ENCODE assay signal across 28 cellular contexts in genomic region chr7:157017149-157017548, GRCh38. TPM values are rescaled to one million over a fixed set of nuclear protein-coding genes. Genes with fewer than 3 reads are reported as not detected.
DNase-seq lines count a peak whose midpoint lies in the region; ATAC-seq and TF ChIP-seq lines count a peak whose summit lies in the region.
"Had no signal": no experiment of that assay in that cellular context is flagged by ENCODE, and none has a peak within 500 bp of the region (broad histone marks: within the 10 kb centered on the region; RNA-seq: fewer than 3 reads in every experiment).

No MANE protein-coding gene starts in this region.

- peaks cover 99% of the 10 kb centered on the region for H3K27me3 Mint-ChIP-seq in H9 (ENCODE audit: low read depth)
- H3K27me3 Mint-ChIP-seq in activated T-helper 17 cell treated with anti-CD3 and anti-CD28 coated beads, Interleukin-2, amount 50 U/mL, for 72 hours = peaks cover 54% of the 10 kb centered on the region
- H3K27me3 Mint-ChIP-seq in neural progenitor cell (ENCODE audit: insufficient read depth, low read depth) = peaks cover 81% of the 10 kb centered on the region

- no peak overlapping the region for H2BK12ac ChIP-seq in H9 (ENCODE audit: insufficient read length, low read depth, low read length)

- no CpG with 5 or more reads among the region's 11 CpGs for WGBS in H9 (ENCODE audit: extremely low coverage, insufficient read length, low lambda C conversion rate)

- H3K18ac ChIP-seq in H9 (ENCODE audit: insufficient read length, low read depth, low read length) = no peak overlapping the region

- no peak overlapping the region for H3K27ac ChIP-seq in H9 (ENCODE audit: insufficient read length, low read depth, low read length)
- no peak overlapping the region for H3K27ac ChIP-seq in neural progenitor cell
- H3K27ac ChIP-seq: ascending aorta; BLaER1 treated with 17β-estradiol and CSF1 and Interleukin-3, amounts not matched to agents 10 nM and 100 nM; Peyer's patch; SJSA1; uterus had no signal

- H3K9me3 ChIP-seq in ES-I3 (ENCODE audit: control insufficient read depth, insufficient read depth, low read length) (no peaks in the 10 kb centered on the region), H9 (ENCODE audit: control insufficient read depth, low read depth, low read length) (no peaks in the 10 kb centered on the region), neural progenitor cell (ENCODE audit: low read depth) (no peaks in the 10 kb centered on the region)
- H3K9me3 ChIP-seq: ascending aorta, Caco-2, SJSA1, uterus had no signal

- no peak overlapping the region for H2BK20ac ChIP-seq in H9 (ENCODE audit: low read depth, low read length, poor library complexity, severe bottlenecking)

- no peak overlapping the region for H2BK15ac ChIP-seq in H9 (ENCODE audit: low read depth, low read length)

- H3K27me3 ChIP-seq in H9 (ENCODE audit: insufficient read depth, low read length) (peaks cover 94% of the 10 kb centered on the region), neural progenitor cell (peaks cover 100% of the 10 kb centered on the region)

- no peak overlapping the region for H3K4me3 ChIP-seq in neural progenitor cell
- H3K4me3 ChIP-seq: ascending aorta; BLaER1 treated with 17β-estradiol and CSF1 and Interleukin-3, amounts not matched to agents 10 nM and 100 nM; SJSA1; uterus had no signal

- H3K23ac ChIP-seq in H9 (ENCODE audit: insufficient read length, low read depth, low read length) = no peak overlapping the region

- peak; percentile 46 for DNase-seq in H9
- peak; percentile 35 for DNase-seq in neural progenitor cell (ENCODE audit: low spot score)
- DNase-seq in RKO (ENCODE audit: low spot score) = no peak
- no peak for DNase-seq in HuH-7.5 (ENCODE audit: low spot score)
- DNase-seq: activated naive CD4-positive, alpha-beta T cell treated with anti-CD3 and anti-CD28 coated beads, Interleukin-2, amount 50 U/mL, for 16 hours; caudate nucleus; Karpas-422; mesenchymal stem cell; MV-4-11; nucleus accumbens; small intestine; T-helper 17 cell; uterus had no signal

- no peak for TF ChIP-seq CTCF in H9 (conservative IDR thresholded peaks at IDR 0.05)
- no peak for TF ChIP-seq CTCF in neural progenitor cell (IDR thresholded peaks at IDR 0.05)

- H3K36me3 ChIP-seq in ES-I3 (ENCODE audit: insufficient read depth, low read length) (no peaks in the 10 kb centered on the region), neural progenitor cell (no peaks in the 10 kb centered on the region)
- H3K36me3 ChIP-seq: ascending aorta; BLaER1 treated with 17β-estradiol and CSF1 and Interleukin-3, amounts not matched to agents 10 nM and 100 nM; Peyer's patch; SJSA1; uterus had no signal

- no peaks in the 10 kb centered on the region for H3K79me2 ChIP-seq in H9 (ENCODE audit: insufficient read depth, low read length)
- H3K79me2 ChIP-seq in neural progenitor cell (ENCODE audit: low read depth) = no peaks in the 10 kb centered on the region

- H3K23me2 ChIP-seq in H9 (ENCODE audit: insufficient read length, low read depth, low read length, poor library complexity, severe bottlenecking) = no peaks in the 10 kb centered on the region

- no peaks in the 10 kb centered on the region for H4K20me1 ChIP-seq in H9 (ENCODE audit: control insufficient read depth, insufficient read depth, insufficient read length)
- peaks cover 98% of the 10 kb centered on the region for H4K20me1 ChIP-seq in neural progenitor cell (ENCODE audit: low read depth)

- H3K36me3 Mint-ChIP-seq in H9 (ENCODE audit: insufficient read depth in 1 of 3, low read depth in 3 of 3) = no peaks in the 10 kb centered on the region
- H3K36me3 Mint-ChIP-seq in activated T-helper 17 cell treated with anti-CD3 and anti-CD28 coated beads, Interleukin-2, amount 50 U/mL, for 72 hours (ENCODE audit: low read depth) = peaks cover 10% of the 10 kb centered on the region
- no peaks in the 10 kb centered on the region for H3K36me3 Mint-ChIP-seq in neural progenitor cell
- H3K36me3 Mint-ChIP-seq: stimulated activated effector memory CD8-positive, alpha-beta T cell treated with anti-CD3 and anti-CD28 coated beads, Interleukin-12 subunit alpha, Interleukin-12 subunit beta, amount 100 ng/mL, for 72 hours had no signal

- ATAC-seq in activated T-helper 17 cell treated with anti-CD3 and anti-CD28 coated beads, Interleukin-2, amount 50 U/mL, for 72 hours (replicated peaks) = no peak
- ATAC-seq in GM21360 (IDR thresholded peaks at IDR 0.05; ENCODE audit: unreplicated experiment) = no peak

- H3K4me1 ChIP-seq in ES-I3 (ENCODE audit: insufficient read depth, low read length) (peaks cover 30% of the 10 kb centered on the region), H9 (ENCODE audit: insufficient read depth, low read length) (peaks cover 7% of the 10 kb centered on the region; the same call in 1 of the 2 replicates), neural progenitor cell (peaks cover 20% of the 10 kb centered on the region)
- H3K4me1 ChIP-seq: SJSA1 had no signal

- H2BK120ac ChIP-seq in H9 (ENCODE audit: low read depth, low read length, poor library complexity, severe bottlenecking) = no peak overlapping the region

- no peak overlapping the region; the same call in 1 of the 2 replicates for H3K14ac ChIP-seq in H9 (ENCODE audit: insufficient read depth, low read length)

- H3K4me2 ChIP-seq in H9 (ENCODE audit: insufficient read depth, insufficient read length, low read length) = peak overlapping the region; percentile 7
- H3K4me2 ChIP-seq in neural progenitor cell = peak overlapping the region; percentile 33

- no peak overlapping the region for H3K56ac ChIP-seq in H9 (ENCODE audit: insufficient read length, low read depth, low read length)

- H3K27ac Mint-ChIP-seq in H9 (peak overlapping the region in 1 of 3 experiments; percentile 70; a peak in 1 of 7 replicates), neural progenitor cell (no peak overlapping the region)
- H3K27ac Mint-ChIP-seq in activated T-helper 17 cell treated with anti-CD3 and anti-CD28 coated beads, Interleukin-2, amount 50 U/mL, for 72 hours = no peak overlapping the region
- H3K27ac Mint-ChIP-seq: activated CD4-positive, alpha-beta T cell treated with anti-CD3 and anti-CD28 coated beads for 36 hours; dendritic cell treated with granulocyte-macrophage colony-stimulating factor and Interleukin-4, amounts not matched to agents 40 ng/mL and 50 ng/mL, for 4 days; stimulated activated effector memory CD8-positive, alpha-beta T cell treated with anti-CD3 and anti-CD28 coated beads, Interleukin-12 subunit alpha, Interleukin-12 subunit beta, amount 100 ng/mL, for 72 hours; T-helper 17 cell had no signal

- H2BK5ac ChIP-seq in H9 (ENCODE audit: insufficient read length, low read length) = no peak overlapping the region

- H3F3A ChIP-seq in neural progenitor cell (ENCODE audit: low read depth) = peaks cover 20% of the 10 kb centered on the region

- no peaks in the 10 kb centered on the region for H3K79me1 ChIP-seq in H9 (ENCODE audit: insufficient read depth, low read depth, low read length, poor library complexity, severe bottlenecking)

- H3K9me3 Mint-ChIP-seq in H9 (peaks cover 2 to 4% of the 10 kb centered on the region in 2 experiments; a peak in 3 of 5 replicates), neural progenitor cell (no peaks in the 10 kb centered on the region)
- H3K9me3 Mint-ChIP-seq in activated T-helper 17 cell treated with anti-CD3 and anti-CD28 coated beads, Interleukin-2, amount 50 U/mL, for 72 hours = no peaks in the 10 kb centered on the region
- H3K9me3 Mint-ChIP-seq: dendritic cell treated with granulocyte-macrophage colony-stimulating factor and Interleukin-4, amounts not matched to agents 40 ng/mL and 50 ng/mL, for 4 days; stimulated activated effector memory CD8-positive, alpha-beta T cell treated with anti-CD3 and anti-CD28 coated beads, Interleukin-12 subunit alpha, Interleukin-12 subunit beta, amount 100 ng/mL, for 72 hours had no signal

- H3K4me3 Mint-ChIP-seq in H9 (peak overlapping the region in 1 of 2 experiments; percentile 62; a peak in 2 of 5 replicates), neural progenitor cell (no peak overlapping the region)
- peak overlapping the region; percentile 41 for H3K4me3 Mint-ChIP-seq in activated T-helper 17 cell treated with anti-CD3 and anti-CD28 coated beads, Interleukin-2, amount 50 U/mL, for 72 hours
- H3K4me3 Mint-ChIP-seq: activated CD4-positive, alpha-beta T cell treated with anti-CD3 and anti-CD28 coated beads for 36 hours; dendritic cell treated with granulocyte-macrophage colony-stimulating factor and Interleukin-4, amounts not matched to agents 40 ng/mL and 50 ng/mL, for 4 days; stimulated activated effector memory CD8-positive, alpha-beta T cell treated with anti-CD3 and anti-CD28 coated beads, Interleukin-12 subunit alpha, Interleukin-12 subunit beta, amount 100 ng/mL, for 72 hours; T-helper 17 cell had no signal

- no peak overlapping the region for H3K4ac ChIP-seq in H9 (ENCODE audit: low read depth, low read length)

- no peak overlapping the region for H3T11ph ChIP-seq in H9 (ENCODE audit: low read length)

- no peak overlapping the region for H4K5ac ChIP-seq in H9 (ENCODE audit: insufficient read length, low read depth, low read length)

- peaks cover 28 to 41% of the 10 kb centered on the region in 2 experiments for H3K4me1 Mint-ChIP-seq in H9
- H3K4me1 Mint-ChIP-seq in activated T-helper 17 cell treated with anti-CD3 and anti-CD28 coated beads, Interleukin-2, amount 50 U/mL, for 72 hours = peaks cover 13% of the 10 kb centered on the region
- peaks cover 6% of the 10 kb centered on the region for H3K4me1 Mint-ChIP-seq in neural progenitor cell

- no peak overlapping the region for H4K8ac ChIP-seq in H9 (replicated peaks; ENCODE audit: insufficient read length, low read depth, low read length)

- H4K91ac ChIP-seq in H9 (ENCODE audit: insufficient read length, low read depth, low read length) = no peak overlapping the region

- H3K9ac ChIP-seq in ES-I3 (ENCODE audit: low read depth, low read length) (0 out of 2 replicates have a peak overlapping the region, but pooled peaks have one; percentile 11), H9 (ENCODE audit: extremely low read depth, insufficient read length, low read length) (no peak overlapping the region), neural progenitor cell (no peak overlapping the region)
- H3K9ac ChIP-seq: BLaER1 treated with 17β-estradiol and CSF1 and Interleukin-3, amounts not matched to agents 10 nM and 100 nM had no signal

- H2AK5ac ChIP-seq in H9 (ENCODE audit: insufficient read length, low read length) = no peak overlapping the region

- H2AFZ ChIP-seq in H9 (ENCODE audit: low read length) = no peak overlapping the region
- H2AFZ ChIP-seq in neural progenitor cell (replicated peaks) = no peak overlapping the region

RNA-seq across cellular contexts. Expression of gene MNX1, which starts 6.7 kb away (rescaled TPM):
- total RNA-seq in H9 (2021) (0.20 TPM in 1 of 2 replicates, not detected in the other), neural progenitor cell (ENCODE audit: low replicate concordance) (not detected in 2 replicates)
- not detected for total RNA-seq in activated T-helper 17 cell treated with anti-CD3 and anti-CD28 coated beads, Interleukin-2, amount 50 U/mL, for 72 hours
- total RNA-seq: activated CD4-positive, alpha-beta T cell treated with anti-CD3 and anti-CD28 coated beads for 36 hours; activated CD8-positive, alpha-beta memory T cell treated with anti-CD3 and anti-CD28 coated beads for 36 hours; ascending aorta; endothelial cell of umbilical vein; glomerular endothelial cell; SJSA1; temporal lobe had no signal

Comparison
In these comparisons a context has a peak if more than half of its experiments do, and no peak if none do; other contexts are left out.
1. DNase-seq: peak in H9 (single experiment) and neural progenitor cell (single experiment); none in RKO (single experiment) and HuH-7.5 (single experiment).